In the genomic region with DNA sequence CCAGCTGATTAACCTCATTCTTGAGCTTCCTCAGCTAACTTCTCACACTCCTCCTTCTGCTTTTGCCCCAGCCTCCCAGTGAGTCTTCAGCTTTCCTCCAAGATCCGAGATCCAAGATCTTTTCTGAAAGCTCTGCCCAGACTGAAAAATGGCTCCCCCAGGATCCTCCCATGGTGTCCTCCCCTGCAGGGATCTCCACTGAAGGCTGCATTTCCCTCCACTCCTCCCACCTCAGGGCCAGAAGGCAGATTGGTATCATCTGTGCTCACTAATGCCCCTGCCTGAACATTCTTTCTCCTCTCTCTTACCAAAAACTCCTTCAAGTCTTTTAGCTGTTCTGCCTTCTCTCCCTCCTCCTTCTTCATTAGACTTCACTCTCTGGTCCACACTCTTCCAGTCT, we compare ENCODE assay signal across 18 cellular contexts. TPM values are rescaled to one million over a fixed set of nuclear protein-coding genes. Genes with fewer than 3 reads are reported as not detected.
DNase-seq lines count a peak whose midpoint lies in the region; ATAC-seq and TF ChIP-seq lines count a peak whose summit lies in the region.
"Had no signal": no experiment of that assay in that cellular context is flagged by ENCODE, and none has a peak within 500 bp of the region (broad histone marks: within the 10 kb centered on the region; RNA-seq: fewer than 3 reads in every experiment).

No MANE protein-coding gene starts in this region.

- TF ChIP-seq CTCF in Panc1 (IDR thresholded peaks at IDR 0.05) (no peak), nephron progenitor cell (IDR thresholded peaks at IDR 0.05) (no peak), H9 (conservative IDR thresholded peaks at IDR 0.05) (no peak), hepatocyte (IDR thresholded peaks at IDR 0.05; ENCODE audit: poor library complexity) (no peak)

- H3K4me1 Mint-ChIP-seq in nephron progenitor cell (peaks cover 13% of the 10 kb centered on the region), H9 (peaks cover 19 to 22% of the 10 kb centered on the region in 2 experiments)

- H3K9me3 Mint-ChIP-seq in nephron progenitor cell (no peaks in the 10 kb centered on the region), H9 (no peaks in the 10 kb centered on the region)
- H3K9me3 Mint-ChIP-seq: CD4-positive, alpha-beta T cell had no signal

- POLR2A ChIA-PET in Panc1 (lab: Charles Lee), result no interaction called here

- H3K27ac Mint-ChIP-seq in nephron progenitor cell (peak overlapping the region; percentile 1), H9 (peak overlapping the region in 1 of 3 experiments; percentile 3; a peak in 2 of 7 replicates)
- H3K27ac Mint-ChIP-seq: CD4-positive, alpha-beta T cell had no signal

- H3T11ph ChIP-seq in H9 (ENCODE audit: low read length), result no peak overlapping the region

- H3K4me2 ChIP-seq in H9 (ENCODE audit: insufficient read depth, insufficient read length, low read length) (no peak overlapping the region), hepatocyte (no peak overlapping the region)
- H3K4me2 ChIP-seq: A549 had no signal

- no peak overlapping the region for H2BK5ac ChIP-seq in H9 (ENCODE audit: insufficient read length, low read length)

- no peak overlapping the region for H3K4ac ChIP-seq in H9 (ENCODE audit: low read depth, low read length)

- H4K8ac ChIP-seq in H9 (replicated peaks; ENCODE audit: insufficient read length, low read depth, low read length), result no peak overlapping the region

- ATAC-seq in Panc1, result 0 out of 2 replicates have a peak, but pooled peaks have one; percentile 56
- no peak for ATAC-seq in HG03460 (IDR thresholded peaks at IDR 0.05; ENCODE audit: unreplicated experiment)

- H3K9ac ChIP-seq in H9 (ENCODE audit: extremely low read depth, insufficient read length, low read length), result no peak overlapping the region
- H3K9ac ChIP-seq: GM23248 had no signal

- H3K23me2 ChIP-seq in H9 (ENCODE audit: insufficient read length, low read depth, low read length, poor library complexity, severe bottlenecking), result no peaks in the 10 kb centered on the region

- no peak overlapping the region; the same call in 1 of the 2 replicates for H3K14ac ChIP-seq in H9 (ENCODE audit: insufficient read depth, low read length)

- no peaks in the 10 kb centered on the region for H4K20me1 ChIP-seq in H9 (ENCODE audit: control insufficient read depth, insufficient read depth, insufficient read length)
- no peaks in the 10 kb centered on the region for H4K20me1 ChIP-seq in hepatocyte (ENCODE audit: insufficient read depth, poor library complexity, severe bottlenecking)

- no peaks in the 10 kb centered on the region for H3K36me3 ChIP-seq in Panc1 (ENCODE audit: control insufficient read depth, insufficient read depth, low read length)
- H3K36me3 ChIP-seq in hepatocyte (replicated peaks; ENCODE audit: insufficient read depth, low read depth), result no peaks in the 10 kb centered on the region

- H3K9me3 ChIP-seq in Panc1 (ENCODE audit: control insufficient read depth, insufficient read depth, low read depth, low read length), result no peaks in the 10 kb centered on the region
- H3K9me3 ChIP-seq in H9 (ENCODE audit: control insufficient read depth, low read depth, low read length), result no peaks in the 10 kb centered on the region
- H3K9me3 ChIP-seq in hepatocyte (ENCODE audit: low read depth), result no peaks in the 10 kb centered on the region
- H3K9me3 ChIP-seq: A549, Caco-2 had no signal

- H2AK5ac ChIP-seq in H9 (ENCODE audit: insufficient read length, low read length), result no peak overlapping the region

- H3K27me3 ChIP-seq in Panc1 (ENCODE audit: control insufficient read depth, insufficient read depth, low read length), result peaks cover 9% of the 10 kb centered on the region
- H3K27me3 ChIP-seq in H9 (ENCODE audit: insufficient read depth, low read length), result no peaks in the 10 kb centered on the region
- peaks cover 15% of the 10 kb centered on the region for H3K27me3 ChIP-seq in hepatocyte

- H2BK15ac ChIP-seq in H9 (ENCODE audit: low read depth, low read length), result no peak overlapping the region

- H3K4me1 ChIP-seq in Panc1 (ENCODE audit: control insufficient read depth, insufficient read depth, low read length), result no peaks in the 10 kb centered on the region
- peaks cover 2% of the 10 kb centered on the region; the same call in 1 of the 2 replicates for H3K4me1 ChIP-seq in H9 (ENCODE audit: insufficient read depth, low read length)
- H3K4me1 ChIP-seq in hepatocyte (ENCODE audit: insufficient read depth), result no peaks in the 10 kb centered on the region
- H3K4me1 ChIP-seq: A549 had no signal

- H3K4me3 ChIP-seq in Panc1 (ENCODE audit: low read depth in 2 of 2, low read length in 2 of 2) (no peak overlapping the region), hepatocyte (no peak overlapping the region)
- H3K4me3 ChIP-seq: A549, GM23248 had no signal

- no peaks in the 10 kb centered on the region for H3K9me2 ChIP-seq in hepatocyte (replicated peaks; ENCODE audit: insufficient read depth)

- no peak overlapping the region for H3K27ac ChIP-seq in Panc1 (ENCODE audit: low read length)
- no peak overlapping the region for H3K27ac ChIP-seq in H9 (ENCODE audit: insufficient read length, low read depth, low read length)
- H3K27ac ChIP-seq in hepatocyte, result no peak overlapping the region
- H3K27ac ChIP-seq: 22Rv1, A549, C4-2B, GM23248 had no signal

- DNase-seq in ELF-1 (ENCODE audit: low read depth, low spot score), result peak; percentile 36
- DNase-seq in Panc1 (ENCODE audit: low read depth, low spot score), result no peak
- peak; percentile 68 for DNase-seq in islet precursor cell
- no peak for DNase-seq in nephron progenitor cell
- no peak for DNase-seq in H9
- no peak for DNase-seq in hepatocyte (ENCODE audit: low spot score)
- DNase-seq: AML-193; Caco-2; CD4-positive, alpha-beta T cell; GDM1; GM23248; H7; IMR-90 had no signal

- intact Hi-C loops in Panc1 (cut with micrococcal nuclease; ENCODE audit: unreplicated experiment), result no loop called here

- H2BK20ac ChIP-seq in H9 (ENCODE audit: low read depth, low read length, poor library complexity, severe bottlenecking), result no peak overlapping the region

- no peak overlapping the region for H3K23ac ChIP-seq in H9 (ENCODE audit: insufficient read length, low read depth, low read length)

- H3K79me2 ChIP-seq in H9 (ENCODE audit: insufficient read depth, low read length), result no peaks in the 10 kb centered on the region
- H3K79me2 ChIP-seq in hepatocyte, result no peaks in the 10 kb centered on the region

- WGBS in H9 (ENCODE audit: extremely low coverage, insufficient read length, low lambda C conversion rate), result no CpG with 5 or more reads among the region's 1 CpG
- WGBS in hepatocyte (ENCODE audit: low lambda C conversion rate, missing lambda C conversion rate), result 59% methylated on average over 1 of the region's 1 CpG

- H3K36me3 Mint-ChIP-seq in nephron progenitor cell (ENCODE audit: low read depth) (no peaks in the 10 kb centered on the region), H9 (ENCODE audit: insufficient read depth in 1 of 3, low read depth in 3 of 3) (no peaks in the 10 kb centered on the region)

- CTCF ChIA-PET in Panc1 (lab: Charles Lee), result interaction anchor here (0.6 kb wide), 1 partner anchor 133 kb away, joined by 9 read pairs; no protein-coding TSS in a partner anchor

- no peak overlapping the region for H3K18ac ChIP-seq in H9 (ENCODE audit: insufficient read length, low read depth, low read length)

- no peak overlapping the region for H2BK12ac ChIP-seq in H9 (ENCODE audit: insufficient read length, low read depth, low read length)

- H3K27me3 Mint-ChIP-seq in nephron progenitor cell (ENCODE audit: low read depth, poor library complexity), result peaks cover 29% of the 10 kb centered on the region
- peaks cover 9% of the 10 kb centered on the region for H3K27me3 Mint-ChIP-seq in H9 (ENCODE audit: low read depth)

- BruUV-seq in Panc1 (replicated peaks; lab: Mats Ljungman, UMichigan), result no TSS peak

- H4K5ac ChIP-seq in H9 (ENCODE audit: insufficient read length, low read depth, low read length), result no peak overlapping the region

- no peak overlapping the region for H2AFZ ChIP-seq in H9 (ENCODE audit: low read length)
- H2AFZ ChIP-seq in hepatocyte, result no peak overlapping the region
- H2AFZ ChIP-seq: GM23248 had no signal

- no peaks in the 10 kb centered on the region for H3K79me1 ChIP-seq in H9 (ENCODE audit: insufficient read depth, low read depth, low read length, poor library complexity, severe bottlenecking)

- no peak overlapping the region for H4K91ac ChIP-seq in H9 (ENCODE audit: insufficient read length, low read depth, low read length)

- H3K56ac ChIP-seq in H9 (ENCODE audit: insufficient read length, low read depth, low read length), result no peak overlapping the region

- H2BK120ac ChIP-seq in H9 (ENCODE audit: low read depth, low read length, poor library complexity, severe bottlenecking), result no peak overlapping the region

- in situ Hi-C loops in Panc1 (cut with HindIII; ENCODE audit: low pct_unique_long_range_greater_than_20kb, low sequenced_read_pairs), result no loop called here

- H3K4me3 Mint-ChIP-seq in nephron progenitor cell, result no peak overlapping the region
- no peak overlapping the region for H3K4me3 Mint-ChIP-seq in H9
- H3K4me3 Mint-ChIP-seq: CD4-positive, alpha-beta T cell had no signal

RNA-seq across cellular contexts. Expression of gene FOXI3, which starts 6.1 kb away (rescaled TPM):
- total RNA-seq in Panc1 (2021; ENCODE audit: unreplicated experiment) (not detected), H9 (2021) (18.3 and 19.2 TPM in 2 replicates), hepatocyte (not detected in 2 replicates)
- not detected for polyA plus RNA-seq in Panc1 (2012; ENCODE audit: insufficient read length)
- not detected in 2 replicates for polyA plus RNA-seq in hepatocyte
- total RNA-seq: Caco-2; CD4-positive, alpha-beta T cell; GM23248; IMR-90 had no signal
- polyA plus RNA-seq: A549, BJ, GM23248, IMR-90 had no signal

Comparison
In these comparisons a context has a peak if more than half of its experiments do, and no peak if none do; other contexts are left out.
1. DNase-seq: peak in ELF-1 (single experiment) and islet precursor cell (single experiment); none in Panc1 (single experiment), nephron progenitor cell (single experiment), H9 (single experiment) and hepatocyte (single experiment).
2. RNA of gene FOXI3, which starts 6.1 kb away (total RNA-seq): 18.3 to 19.2 TPM in H9; not detected in Panc1 (single experiment) and not detected in hepatocyte; every median in the first group is over 10 times any median in the second.